In genomic region chr15:101318147-101318809, GRCh38 we compare ENCODE assay signal across 16 cellular contexts.
"Had no signal": no experiment of that assay in that cellular context is flagged by ENCODE, and none has a peak within 500 bp of the region (broad histone marks: within the 10 kb centered on the region; RNA-seq: fewer than 3 reads in every experiment).

No MANE protein-coding gene starts in this region.

- H3K9ac ChIP-seq: parathyroid adenoma had no signal

- DNase-seq: activated CD4-positive, alpha-beta T cell treated with anti-CD3 and anti-CD28 coated beads for 1 hour; activated CD8-positive, alpha-beta memory T cell treated with anti-CD3 and anti-CD28 coated beads for 24 hours; activated CD8-positive, alpha-beta memory T cell treated with anti-CD3 and anti-CD28 coated beads, Interleukin-2, amount 50 U/mL, for 48 hours; dermis blood vessel endothelial cell; effector memory CD4-positive, alpha-beta T cell; heart right ventricle; natural killer cell; retina; stimulated activated CD4-positive, alpha-beta T cell treated with anti-CD3 and anti-CD28 coated beads, Interleukin-12 subunit alpha, Interleukin-12 subunit beta, amount 100 ng/mL, for 4 hours; stimulated activated CD4-positive, alpha-beta T cell treated with anti-CD3 and anti-CD28 coated beads, Interleukin-1b, Interleukin-23, amount 100 ng/mL, for 48 hours; stimulated activated CD8-positive, alpha-beta memory T cell treated with anti-CD3 and anti-CD28 coated beads, Interleukin-4, amount 100 ng/mL, for 48 hours; stimulated activated naive CD4-positive, alpha-beta T cell; WERI-Rb-1 had no signal

- H3K36me3 ChIP-seq: gastroesophageal sphincter, neutrophil, WERI-Rb-1 had no signal

- H3K4me3 ChIP-seq: gastroesophageal sphincter, heart right ventricle had no signal

- H3K27ac ChIP-seq: gastroesophageal sphincter, heart right ventricle, neutrophil, parathyroid adenoma, WERI-Rb-1 had no signal

- H2AFZ ChIP-seq: parathyroid adenoma had no signal

- H3K79me2 ChIP-seq: parathyroid adenoma had no signal

- ATAC-seq: gastroesophageal sphincter, heart right ventricle, natural killer cell had no signal

- H3K9me3 ChIP-seq: gastroesophageal sphincter, heart right ventricle, neutrophil had no signal

- H3K4me1 ChIP-seq: gastroesophageal sphincter, parathyroid adenoma had no signal
